In the genomic region with DNA sequence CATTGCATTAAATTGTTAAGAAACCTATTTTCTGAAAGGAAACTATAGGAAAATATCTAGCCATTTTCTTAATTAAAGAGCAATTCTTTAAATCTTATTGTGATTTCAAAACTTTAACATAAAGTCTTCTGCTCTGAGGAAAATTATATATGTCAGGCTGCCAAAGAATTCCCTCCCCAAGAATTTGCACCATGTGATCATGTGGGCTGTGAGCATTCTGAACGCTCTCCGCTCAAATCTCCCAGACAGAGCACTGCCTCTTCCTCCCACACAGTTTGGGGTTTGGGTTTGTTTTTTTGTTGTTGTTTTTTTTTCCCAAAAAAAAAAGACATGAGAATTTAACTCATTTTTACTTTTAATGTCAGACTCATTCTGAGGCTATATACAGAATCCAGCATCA, we compare ENCODE assay signal across 25 cellular contexts.
"Had no signal": no experiment of that assay in that cellular context is flagged by ENCODE, and none has a peak within 500 bp of the region (broad histone marks: within the 10 kb centered on the region; RNA-seq: fewer than 3 reads in every experiment).

No MANE protein-coding gene starts in this region.

- ATAC-seq: activated CD8-positive, alpha-beta memory T cell treated with anti-CD3 and anti-CD28 coated beads, Interleukin-2, amount 10 ng/mL, durations not matched to agents 7 days and 5 days; activated T-cell treated with anti-CD3 and anti-CD28 coated beads, Interleukin-2, amount 50 U/mL, for 4 hours; activated T-helper 17 cell treated with anti-CD3 and anti-CD28 coated beads, Interleukin-2, amount 50 U/mL, for 72 hours; body of pancreas; WTC11 had no signal

- H3K4me1 ChIP-seq: body of pancreas had no signal

- H3K36me3 ChIP-seq: adrenal gland had no signal

- H3K27ac ChIP-seq: adrenal gland, body of pancreas had no signal

- FAIRE-seq: bronchial epithelial cell, RCC 7860 had no signal

- DNase-seq: activated CD4-positive, alpha-beta T cell treated with anti-CD3 and anti-CD28 coated beads for 48 hours; activated CD4-positive, alpha-beta T cell treated with anti-CD3 and anti-CD28 coated beads, Interleukin-2, amount 50 U/mL, for 48 hours; activated CD4-positive, CD25-positive, alpha-beta regulatory T cell treated with anti-CD3 and anti-CD28 coated beads, Interleukin-2, amount 50 U/mL, for 72 hours; activated CD8-positive, alpha-beta memory T cell treated with anti-CD3 and anti-CD28 coated beads, Interleukin-2, amount 10 ng/mL, durations not matched to agents 7 days and 5 days; activated gamma-delta T cell; activated naive CD4-positive, alpha-beta T cell treated with anti-CD3 and anti-CD28 coated beads for 36 hours; activated naive CD8-positive, alpha-beta T cell treated with anti-CD3 and anti-CD28 coated beads for 36 hours; activated T-cell treated with anti-CD3 and anti-CD28 coated beads, Interleukin-2, amount 50 U/mL, for 4 hours; adrenal gland; aorta; body of pancreas; Kasumi-1; KBM-7; NCI-H1105 treated with DMSO at 0.1 percent for 48 hours; NCI-H1436 treated with DMSO at 0.1 percent for 48 hours; NCI-H187; NCI-H2081; NCI-H446; NCI-H524; SHP77; T-helper 9 cell had no signal

- H3K9me3 ChIP-seq: adrenal gland, body of pancreas had no signal

- H3K27me3 ChIP-seq: adrenal gland, body of pancreas had no signal

- H3K4me3 ChIP-seq: adrenal gland, body of pancreas had no signal
